Comparison of ENCODE assay signal across 8 cellular contexts in the genomic region with DNA sequence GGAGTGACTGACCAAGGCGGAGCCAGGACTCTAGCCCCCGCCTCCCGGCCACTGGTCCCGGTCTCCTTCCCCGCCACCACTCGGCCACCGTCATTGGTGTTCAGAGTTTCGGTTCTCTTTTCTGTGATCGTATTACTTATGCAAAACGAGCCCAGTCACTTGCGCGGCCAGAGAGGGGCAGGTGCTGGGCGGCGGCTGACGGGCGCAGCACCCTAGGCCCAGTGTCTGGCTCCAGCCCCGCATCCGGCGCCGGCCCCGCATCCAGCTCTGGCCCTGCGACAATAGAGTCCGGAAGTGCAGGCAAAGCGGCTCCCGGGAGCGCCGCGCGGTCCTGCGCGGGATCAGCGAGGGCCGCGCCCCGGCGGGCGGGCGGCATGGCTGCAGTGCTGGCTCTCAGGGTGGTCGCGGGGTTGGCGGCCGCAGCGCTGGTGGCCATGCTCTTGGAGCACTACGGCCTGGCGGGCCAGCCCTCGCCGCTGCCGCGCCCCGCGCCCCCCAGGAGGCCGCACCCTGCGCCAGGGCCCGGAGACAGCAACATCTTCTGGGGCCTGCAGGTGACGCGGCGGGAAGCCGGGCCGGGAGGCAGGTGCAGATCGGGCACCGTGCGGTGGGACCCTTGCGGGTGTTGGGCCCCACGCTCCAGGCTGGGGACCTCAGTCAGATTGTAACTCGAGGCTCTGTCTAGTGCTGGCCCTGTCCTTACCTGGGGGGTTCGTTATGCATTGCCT. TPM values are rescaled to one million over a fixed set of nuclear protein-coding genes. Genes with fewer than 3 reads are reported as not detected.
DNase-seq lines count a peak whose midpoint lies in the region; ATAC-seq, FAIRE-seq and TF ChIP-seq lines count a peak whose summit lies in the region.

Gene TMEM62, plus strand, starts transcription at position 158 of the 728 bp plus-strand sequence. Its CDS starts 217 bp downstream, at position 375.

- H2AFZ ChIP-seq in ACC112 (ENCODE audit: low read length, unreplicated experiment), result peak within 1 kb of the TSS; percentile 87

- intact Hi-C loops in kidney (cut with DNase I), result no loop called here

- DNase-seq in NCI-H345 (lab: John Stamatoyannopoulos, UW) (peak; percentile 27), cerebellum (ENCODE audit: low spot score) (peak; percentile 87), kidney (peak; percentile 94)
- DNase-seq in activated CD4-positive, CD25-positive, alpha-beta regulatory T cell treated with anti-CD3 and anti-CD28 coated beads, Interleukin-2, amount 50 U/mL, for 72 hours, result peak; percentile 81
- DNase-seq in stimulated activated CD4-positive, alpha-beta T cell treated with anti-CD3 and anti-CD28 coated beads, Interleukin-15, amount 100 ng/mL, for 1 hour (ENCODE audit: low read depth in 1 of 2, low spot score in 1 of 2), result peak; percentile 27 to 35

- peaks cover 7% of the 10 kb centered on the region; the same call in 1 of the 2 replicates for H3K36me3 ChIP-seq in ACC112 (ENCODE audit: insufficient read depth, low read length)
- H3K36me3 ChIP-seq in kidney (ENCODE audit: control insufficient read depth in 1 of 2, insufficient read depth in 2 of 2, low read length in 2 of 2), result peaks cover 0 to 2% of the 10 kb centered on the region in 2 donors

- no peaks in the 10 kb centered on the region for H3K27me3 ChIP-seq in ACC112 (ENCODE audit: insufficient read depth, low read length)

- peaks cover 9% of the 10 kb centered on the region for H3K4me1 ChIP-seq in ACC112 (ENCODE audit: control insufficient read depth, insufficient read depth, low read length, unreplicated experiment)
- peaks cover 0 to 3% of the 10 kb centered on the region in 2 donors for H3K4me1 ChIP-seq in kidney (ENCODE audit: control insufficient read depth in 1 of 2, insufficient read depth in 1 of 2, low read depth in 1 of 2, low read length in 2 of 2)

- H3K9me3 ChIP-seq in kidney (ENCODE audit: control insufficient read depth in 1 of 2, low read length in 2 of 2), result no peaks in the 10 kb centered on the region

- peak within 1 kb of the TSS; percentile 86 for H3K4me3 ChIP-seq in ACC112 (ENCODE audit: low read depth, low read length)
- H3K4me3 ChIP-seq in kidney (ENCODE audit: low read length in 2 of 2), result peak within 1 kb of the TSS; percentile 90 to 92

- H3K79me2 ChIP-seq in ACC112 (ENCODE audit: control insufficient read depth, insufficient read depth, low read length, unreplicated experiment), result peaks cover 6% of the 10 kb centered on the region

- H3K27ac ChIP-seq in ACC112 (ENCODE audit: low read depth, low read length) (no peak within 1 kb of the TSS), kidney (ENCODE audit: low read depth in 2 of 2, low read length in 2 of 2) (peak within 1 kb of the TSS; percentile 29 to 79)

- no peak for FAIRE-seq in kidney (lab: Jason Lieb, UNC)

- peak within 1 kb of the TSS; percentile 82 to 97 for H3K9ac ChIP-seq in kidney (ENCODE audit: low read length in 2 of 2)

- peak; percentile 68 for ATAC-seq in GM18519 (IDR thresholded peaks at IDR 0.05; ENCODE audit: low FRiP score, unreplicated experiment)
- peak; percentile 77 for ATAC-seq in HG03025 (IDR thresholded peaks at IDR 0.05; ENCODE audit: low FRiP score, unreplicated experiment)

- TF ChIP-seq CTCF in kidney (IDR thresholded peaks at IDR 0.05; ENCODE audit: borderline replicate concordance, extremely low read depth, insufficient read depth), result no peak

RNA-seq across cellular contexts. Expression of gene TMEM62, which starts in this region (rescaled TPM):
- total RNA-seq in cerebellum, result 21.1 TPM
- 31.2 TPM for total RNA-seq in kidney
- polyA plus RNA-seq in kidney (ENCODE audit: insufficient read depth, low read depth, low replicate concordance), result 14.7 TPM

Comparison
In these comparisons a context has a peak if more than half of its experiments do, and no peak if none do; other contexts are left out.
1. DNase-seq: peak in every context shown above with its lines; median percentile 94 in kidney; 87 in cerebellum; 81 in activated CD4-positive, CD25-positive, alpha-beta regulatory T cell treated with anti-CD3 and anti-CD28 coated beads, Interleukin-2, amount 50 U/mL, for 72 hours; 31 in stimulated activated CD4-positive, alpha-beta T cell treated with anti-CD3 and anti-CD28 coated beads, Interleukin-15, amount 100 ng/mL, for 1 hour; 27 in NCI-H345.